Comparison of ENCODE assay signal across 24 cellular contexts in the genomic region with DNA sequence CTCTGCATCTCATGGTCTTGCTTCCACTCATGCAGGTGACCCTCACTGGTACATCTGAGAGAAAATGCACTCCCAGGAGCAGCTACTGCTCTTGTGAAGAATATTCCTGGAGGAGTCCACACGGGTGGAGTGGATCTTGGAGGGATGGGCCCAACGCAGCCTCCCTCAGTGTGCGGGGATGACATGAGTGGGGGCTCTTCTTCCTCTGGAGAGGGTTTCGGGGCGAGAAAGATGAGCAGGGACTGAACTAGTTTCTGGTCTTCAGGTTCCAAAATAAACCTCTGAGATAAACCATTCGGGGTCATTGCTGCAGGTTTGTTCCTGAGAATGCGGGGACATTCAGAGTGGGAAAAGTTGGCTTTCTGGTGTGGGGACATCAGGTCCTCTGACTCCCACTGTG.
"Had no signal": no experiment of that assay in that cellular context is flagged by ENCODE, and none has a peak within 500 bp of the region (broad histone marks: within the 10 kb centered on the region; RNA-seq: fewer than 3 reads in every experiment).

No MANE protein-coding gene starts in this region.

- H3K4me3 ChIP-seq: esophagus muscularis mucosa, gastroesophageal sphincter, heart left ventricle, hepatocyte, lung, prostate gland, skin epidermis, tibial artery, upper lobe of left lung had no signal

- DNase-seq: effector CD8-positive, alpha-beta T cell; foreskin keratinocyte; heart left ventricle; kidney; midbrain; naive thymus-derived CD4-positive, alpha-beta T cell; nephron progenitor cell; nucleus accumbens; right cardiac atrium; stimulated activated CD4-positive, alpha-beta T cell treated with anti-CD3 and anti-CD28 coated beads, Interleukin-15, amount 100 ng/mL, for 24 hours; stimulated activated CD4-positive, alpha-beta T cell treated with anti-CD3 and anti-CD28 coated beads, Interleukin-2, amount 100 ng/mL, for 48 hours; stimulated activated naive B cell treated with anti-CD40 and anti-IgM and Interleukin-4, amounts not matched to agents 10 μg/mL and 1 μg/mL and 100 μg/mL, for 72 hours; tibial artery; upper lobe of left lung had no signal

- ATAC-seq: foreskin keratinocyte; gastroesophageal sphincter; heart left ventricle; left lobe of liver; naive thymus-derived CD4-positive, alpha-beta T cell; right cardiac atrium; stimulated activated naive B cell treated with anti-CD40 and anti-IgM and Interleukin-4, amounts not matched to agents 10 μg/mL and 1 μg/mL and 100 μg/mL, for 72 hours had no signal

- H3K79me2 ChIP-seq: hepatocyte had no signal

- H3K36me3 Mint-ChIP-seq: memory B cell; naive thymus-derived CD4-positive, alpha-beta T cell; stimulated activated naive B cell treated with anti-CD40 and anti-IgM and Interleukin-4, amounts not matched to agents 10 μg/mL and 1 μg/mL and 100 μg/mL, for 72 hours had no signal

- H3K4me3 Mint-ChIP-seq: dendritic cell treated with granulocyte-macrophage colony-stimulating factor and Interleukin-4, amounts not matched to agents 40 ng/mL and 50 ng/mL, for 4 days; memory B cell; naive thymus-derived CD4-positive, alpha-beta T cell; nephron progenitor cell; stimulated activated naive B cell treated with anti-CD40 and anti-IgM and Interleukin-4, amounts not matched to agents 10 μg/mL and 1 μg/mL and 100 μg/mL, for 72 hours; stimulated activated naive CD8-positive, alpha-beta T cell treated with anti-CD3 and anti-CD28 coated beads, Interleukin-15, Interleukin-2, amounts not matched to agents 100 ng/mL and 50 ng/mL, for 24 hours had no signal

- H3K9me3 Mint-ChIP-seq: dendritic cell treated with granulocyte-macrophage colony-stimulating factor and Interleukin-4, amounts not matched to agents 40 ng/mL and 50 ng/mL, for 4 days; memory B cell; naive thymus-derived CD4-positive, alpha-beta T cell; stimulated activated naive B cell treated with anti-CD40 and anti-IgM and Interleukin-4, amounts not matched to agents 10 μg/mL and 1 μg/mL and 100 μg/mL, for 72 hours; stimulated activated naive CD8-positive, alpha-beta T cell treated with anti-CD3 and anti-CD28 coated beads, Interleukin-15, Interleukin-2, amounts not matched to agents 100 ng/mL and 50 ng/mL, for 24 hours had no signal

- H3K36me3 ChIP-seq: esophagus muscularis mucosa, gastroesophageal sphincter, heart left ventricle, prostate gland, tibial artery, upper lobe of left lung had no signal

- H3K4me2 ChIP-seq: hepatocyte had no signal

- H3K9me3 ChIP-seq: esophagus muscularis mucosa, gastroesophageal sphincter, prostate gland, tibial artery, upper lobe of left lung had no signal

- H3K27me3 ChIP-seq: esophagus muscularis mucosa, foreskin keratinocyte, gastroesophageal sphincter, heart left ventricle, hepatocyte, tibial artery, upper lobe of left lung had no signal

- H3K27ac ChIP-seq: foreskin keratinocyte, prostate gland, tibial artery, upper lobe of left lung had no signal

- H3K4me1 Mint-ChIP-seq: memory B cell; stimulated activated naive B cell treated with anti-CD40 and anti-IgM and Interleukin-4, amounts not matched to agents 10 μg/mL and 1 μg/mL and 100 μg/mL, for 72 hours had no signal

- H3K27ac Mint-ChIP-seq: dendritic cell treated with granulocyte-macrophage colony-stimulating factor and Interleukin-4, amounts not matched to agents 40 ng/mL and 50 ng/mL, for 4 days; memory B cell; naive thymus-derived CD4-positive, alpha-beta T cell; nephron progenitor cell; stimulated activated naive B cell treated with anti-CD40 and anti-IgM and Interleukin-4, amounts not matched to agents 10 μg/mL and 1 μg/mL and 100 μg/mL, for 72 hours; stimulated activated naive CD8-positive, alpha-beta T cell treated with anti-CD3 and anti-CD28 coated beads, Interleukin-15, Interleukin-2, amounts not matched to agents 100 ng/mL and 50 ng/mL, for 24 hours had no signal

- H3K27me3 Mint-ChIP-seq: dendritic cell treated with granulocyte-macrophage colony-stimulating factor and Interleukin-4, amounts not matched to agents 40 ng/mL and 50 ng/mL, for 4 days; memory B cell; naive thymus-derived CD4-positive, alpha-beta T cell; stimulated activated naive B cell treated with anti-CD40 and anti-IgM and Interleukin-4, amounts not matched to agents 10 μg/mL and 1 μg/mL and 100 μg/mL, for 72 hours; stimulated activated naive CD8-positive, alpha-beta T cell treated with anti-CD3 and anti-CD28 coated beads, Interleukin-15, Interleukin-2, amounts not matched to agents 100 ng/mL and 50 ng/mL, for 24 hours had no signal
